35 cellular contexts compared by ENCODE assay signal in the genomic region with DNA sequence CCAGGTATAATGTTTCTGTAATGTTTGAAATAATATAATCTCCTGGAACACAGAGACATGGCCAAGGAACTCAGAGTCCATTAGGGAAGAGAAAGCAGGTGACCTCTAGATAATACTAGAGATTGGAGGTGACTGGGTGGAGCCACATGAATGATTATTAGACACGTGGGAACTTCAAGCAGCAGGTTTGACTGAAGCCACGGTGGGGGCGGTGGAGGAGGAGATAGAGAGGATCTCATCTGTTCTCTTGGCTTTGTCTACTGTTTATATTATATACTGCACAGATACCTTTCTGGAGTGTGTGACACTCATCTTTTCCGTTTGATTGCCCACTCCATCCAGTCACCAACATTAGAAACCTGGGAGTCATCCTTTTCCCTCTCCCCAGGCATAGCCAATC. TPM values are rescaled to one million over a fixed set of nuclear protein-coding genes. Genes with fewer than 3 reads are reported as not detected.
"Had no signal": no experiment of that assay in that cellular context is flagged by ENCODE, and none has a peak within 500 bp of the region (broad histone marks: within the 10 kb centered on the region; RNA-seq: fewer than 3 reads in every experiment).

No MANE protein-coding gene starts in this region.

- H3K36me3 ChIP-seq: Peyer's patch had no signal

- H3K4me1 ChIP-seq: Peyer's patch had no signal

- H3K27ac ChIP-seq: brain microvascular endothelial cell, Peyer's patch, WERI-Rb-1 had no signal

- H3K4me3 Mint-ChIP-seq: activated CD4-positive, alpha-beta memory T cell treated with anti-CD3 and anti-CD28 coated beads for 36 hours; activated naive CD8-positive, alpha-beta T cell treated with anti-CD3 and anti-CD28 coated beads for 36 hours; activated T-cell treated with anti-CD3 and anti-CD28 coated beads, Interleukin-2, amount 50 U/mL, for 4 hours; activated T-helper 1 cell treated with anti-CD3 and anti-CD28 coated beads, Interleukin-12 subunit alpha, Interleukin-12 subunit beta, Interleukin-2, Interleukin-4 antibody, amounts not matched to agents 30 ng/mL and 10 ng/mL and 1 ng/mL, durations not matched to agents 14 hours and 24 hours and 36 hours had no signal

- H3K27me3 ChIP-seq: brain microvascular endothelial cell, MG63, Peyer's patch had no signal

- H3K4me1 Mint-ChIP-seq: activated naive CD8-positive, alpha-beta T cell treated with anti-CD3 and anti-CD28 coated beads for 36 hours had no signal

- DNase-seq: activated CD4-positive, alpha-beta memory T cell treated with anti-CD3 and anti-CD28 coated beads for 36 hours; activated CD4-positive, alpha-beta T cell treated with anti-CD3 and anti-CD28 coated beads, Interleukin-2, amount 50 U/mL, for 1 hour; activated CD8-positive, alpha-beta memory T cell treated with anti-CD3 and anti-CD28 coated beads, Interleukin-2, amount 50 U/mL, for 4 hours; activated gamma-delta T cell treated with Interleukin-2 at 50 U/mL for 16 hours; activated naive CD4-positive, alpha-beta T cell treated with anti-CD3 and anti-CD28 coated beads, Interleukin-2, amount 50 U/mL, for 16 hours; activated naive CD8-positive, alpha-beta T cell treated with anti-CD3 and anti-CD28 coated beads for 36 hours; activated T-cell treated with anti-CD3 and anti-CD28 coated beads for 4 hours; activated T-cell treated with anti-CD3 and anti-CD28 coated beads, Interleukin-2, amount 50 U/mL, for 4 hours; amniotic stem cell; aorta; brain microvascular endothelial cell; Kasumi-1; MG63; NCI-H1048; NCI-H1105 treated with DMSO at 0.1 percent for 48 hours; NCI-H1436; NCI-H1694; NCI-H1930; NCI-H2081 treated with DMSO at 0.1 percent for 48 hours; NCI-H226; NCI-H446 treated with DMSO at 0.1 percent for 48 hours; NCI-H526; NCI-H748 treated with DMSO at 0.1 percent for 48 hours; NK-92 treated with Interleukin-12 subunit alpha and Interleukin-12 subunit beta, amount 100 ng/mL, for 24 hours; PC-3; Peyer's patch; RPMI8226; SIG-M5; SW 1271; T-helper 1 cell; T-helper 2 cell; T-helper 9 cell; WERI-Rb-1 had no signal

- H3K9me3 ChIP-seq: MG63, Peyer's patch had no signal

- ATAC-seq: activated T-cell treated with anti-CD3 and anti-CD28 coated beads, Interleukin-2, amount 50 U/mL, for 4 hours; PC-3 had no signal

- H3K27ac Mint-ChIP-seq: activated CD4-positive, alpha-beta memory T cell treated with anti-CD3 and anti-CD28 coated beads for 36 hours; activated naive CD8-positive, alpha-beta T cell treated with anti-CD3 and anti-CD28 coated beads for 36 hours; activated T-helper 1 cell treated with anti-CD3 and anti-CD28 coated beads, Interleukin-12 subunit alpha, Interleukin-12 subunit beta, Interleukin-2, Interleukin-4 antibody, amounts not matched to agents 30 ng/mL and 10 ng/mL and 1 ng/mL, durations not matched to agents 14 hours and 24 hours and 36 hours had no signal

- H3K9me3 Mint-ChIP-seq: activated CD4-positive, alpha-beta memory T cell treated with anti-CD3 and anti-CD28 coated beads for 36 hours; activated naive CD8-positive, alpha-beta T cell treated with anti-CD3 and anti-CD28 coated beads for 36 hours; activated T-cell treated with anti-CD3 and anti-CD28 coated beads, Interleukin-2, amount 50 U/mL, for 4 hours; activated T-helper 1 cell treated with anti-CD3 and anti-CD28 coated beads, Interleukin-12 subunit alpha, Interleukin-12 subunit beta, Interleukin-2, Interleukin-4 antibody, amounts not matched to agents 30 ng/mL and 10 ng/mL and 1 ng/mL, durations not matched to agents 14 hours and 24 hours and 36 hours had no signal

- H3K27me3 Mint-ChIP-seq: activated CD4-positive, alpha-beta memory T cell treated with anti-CD3 and anti-CD28 coated beads for 36 hours; activated naive CD8-positive, alpha-beta T cell treated with anti-CD3 and anti-CD28 coated beads for 36 hours had no signal

- H3K4me3 ChIP-seq: MG63, Peyer's patch had no signal

RNA-seq across cellular contexts. Expression of a gene that starts 57.6 kb away (rescaled TPM):
- total RNA-seq: activated T-helper 1 cell treated with anti-CD3 and anti-CD28 coated beads, Interleukin-12 subunit alpha, Interleukin-12 subunit beta, Interleukin-2, Interleukin-4 antibody, amounts not matched to agents 30 ng/mL and 10 ng/mL and 1 ng/mL, durations not matched to agents 14 hours and 24 hours and 36 hours; SK-MEL-5 had no signal
